Comparison of ENCODE assay signal across 12 cellular contexts in genomic region chr11:66951927-66952337, GRCh38. TPM values are rescaled to one million over a fixed set of nuclear protein-coding genes. Genes with fewer than 3 reads are reported as not detected.
DNase-seq lines count a peak whose midpoint lies in the region; ATAC-seq, FAIRE-seq and TF ChIP-seq lines count a peak whose summit lies in the region.
"Had no signal": no experiment of that assay in that cellular context is flagged by ENCODE, and none has a peak within 500 bp of the region (broad histone marks: within the 10 kb centered on the region; RNA-seq: fewer than 3 reads in every experiment).

No MANE protein-coding gene starts in this region.

- H3K79me2 ChIP-seq in hepatocyte (peaks cover 17% of the 10 kb centered on the region), osteoblast (ENCODE audit: insufficient read depth, low read length) (peaks cover 5% of the 10 kb centered on the region)

- no peaks in the 10 kb centered on the region for H3K9me2 ChIP-seq in hepatocyte (replicated peaks; ENCODE audit: insufficient read depth)

- H3K27me3 ChIP-seq in hepatocyte (no peaks in the 10 kb centered on the region), H7 (ENCODE audit: control insufficient read depth, insufficient read depth, low read length) (no peaks in the 10 kb centered on the region), osteoblast (ENCODE audit: insufficient read depth, low read length) (no peaks in the 10 kb centered on the region)

- H3K4me2 ChIP-seq in A549 (0 out of 3 replicates have a peak overlapping the region, but pooled peaks have one; percentile 19), hepatocyte (peak overlapping the region; percentile 63), osteoblast (ENCODE audit: insufficient read depth, low read length) (no peak overlapping the region)

- TF ChIP-seq POLR2A in A549 (IDR thresholded peaks at IDR 0.05; ENCODE audit: low read length), result no peak

- H2AFZ ChIP-seq in hepatocyte (no peak overlapping the region), osteoblast (ENCODE audit: low read length) (no peak overlapping the region)

- CTCF ChIA-PET in A549 (lab: Yijun Ruan, JAX), result interaction anchor here (0.6 to 2.2 kb wide), 7 partner anchors 11 to 513 kb away, joined by 4 to 12 read pairs (median 5); partner anchors contain the start of genes C11orf86 and MRPL11

- POLR2A ChIA-PET in A549 (lab: Yijun Ruan, JAX), result no interaction called here

- H3K4me3 ChIP-seq in A549 (no peak overlapping the region), hepatocyte (no peak overlapping the region), H7 (ENCODE audit: insufficient read depth, low read depth, low read length) (no peak overlapping the region), osteoblast (ENCODE audit: insufficient read depth, low read length) (no peak overlapping the region)

- H3K27ac ChIP-seq in A549 (peak overlapping the region; percentile 62 to 88), hepatocyte (peak overlapping the region; percentile 81), osteoblast (ENCODE audit: low read depth, low read length) (no peak overlapping the region)

- ATAC-seq in A549 (no peak), GM21528 (IDR thresholded peaks at IDR 0.05; ENCODE audit: low FRiP score, unreplicated experiment) (no peak)
- ATAC-seq: left cardiac atrium had no signal

- WGBS in A549 (ENCODE audit: missing lambda C conversion rate), result 71% methylated on average over 7 of the region's 7 CpGs
- 45% methylated on average over 7 of the region's 7 CpGs for WGBS in hepatocyte (ENCODE audit: low lambda C conversion rate, missing lambda C conversion rate)

- no peaks in the 10 kb centered on the region for H3K36me3 ChIP-seq in hepatocyte (replicated peaks; ENCODE audit: insufficient read depth, low read depth)
- no peaks in the 10 kb centered on the region for H3K36me3 ChIP-seq in H7 (replicated peaks; ENCODE audit: control insufficient read depth, insufficient read depth, low read length)
- H3K36me3 ChIP-seq in osteoblast (ENCODE audit: insufficient read depth, low read length), result peaks cover 4% of the 10 kb centered on the region

- H3K9me3 ChIP-seq in A549 (no peaks in the 10 kb centered on the region), hepatocyte (ENCODE audit: low read depth) (no peaks in the 10 kb centered on the region), osteoblast (ENCODE audit: low read depth, low read length) (no peaks in the 10 kb centered on the region)

- no peak for FAIRE-seq in A549 (lab: Jason Lieb, UNC)

- TF ChIP-seq RAD21 in A549 (conservative IDR thresholded peaks at IDR 0.05 in 1 of 2, IDR thresholded peaks at IDR 0.05 in 1 of 2), result no peak

- TF ChIP-seq EP300 in A549 (IDR thresholded peaks at IDR 0.05), result no peak

- TF ChIP-seq CTCF in A549 (IDR thresholded peaks at IDR 0.05) (no peak), hepatocyte (IDR thresholded peaks at IDR 0.05; ENCODE audit: poor library complexity) (no peak), osteoblast (IDR thresholded peaks at IDR 0.05; ENCODE audit: extremely low read depth, low read depth, low read length) (no peak)

- no peaks in the 10 kb centered on the region for H4K20me1 ChIP-seq in hepatocyte (ENCODE audit: insufficient read depth, poor library complexity, severe bottlenecking)
- peaks cover 3% of the 10 kb centered on the region for H4K20me1 ChIP-seq in osteoblast (ENCODE audit: insufficient read depth, low read length)

- DNase-seq in A549 (ENCODE audit: low read depth in 1 of 2, low spot score in 1 of 2) (no peak), NCI-H1092 treated with DMSO at 0.1 percent for 48 hours (lab: John Stamatoyannopoulos, UW) (peak; percentile 79), hepatocyte (ENCODE audit: low spot score) (peak; percentile 52), activated gamma-delta T cell (lab: John Stamatoyannopoulos, UW) (no peak), H7 (no peak), osteoblast (ENCODE audit: insufficient read length, low spot score, missing footprints) (no peak)
- DNase-seq: activated CD8-positive, alpha-beta memory T cell treated with anti-CD3 and anti-CD28 coated beads, Interleukin-2, amount 50 U/mL, for 4 hours; left cardiac atrium; T-helper 9 cell had no signal

- H3K4me1 ChIP-seq in A549, result peaks cover 69% of the 10 kb centered on the region
- H3K4me1 ChIP-seq in hepatocyte (ENCODE audit: insufficient read depth), result peaks cover 38% of the 10 kb centered on the region
- peaks cover 14% of the 10 kb centered on the region for H3K4me1 ChIP-seq in osteoblast (ENCODE audit: insufficient read depth, low read length)

TF ChIP-seq in A549, 52 proteins besides CTCF, POLR2A, EP300 and RAD21 (continues in another document):
- TF ChIP-seq USF2 (IDR thresholded peaks at IDR 0.05) (no peak), CBX8 (IDR thresholded peaks at IDR 0.05) (no peak), HOXB5 (CRISPR knock-in tag; IDR thresholded peaks at IDR 0.05) (no peak), HES2 (IDR thresholded peaks at IDR 0.05) (no peak), BCL3 (IDR thresholded peaks at IDR 0.05) (no peak), MYC (IDR thresholded peaks at IDR 0.05; ENCODE audit: borderline replicate concordance, low read length) (no peak), ESRRA (IDR thresholded peaks at IDR 0.05; ENCODE audit: borderline replicate concordance, low read length) (no peak)

TF ChIP-seq in PFSK-1, 5 proteins besides CTCF, POLR2A, EP300 and RAD21:
- TF ChIP-seq FOXP2 (optimal IDR thresholded peaks at IDR 0.05; ENCODE audit: borderline replicate concordance, extremely low read depth, extremely low read length, insufficient read depth) (peak; percentile 17), SIN3A (IDR thresholded peaks at IDR 0.05; ENCODE audit: borderline replicate concordance, insufficient read depth, low read length) (no peak)

RNA-seq across cellular contexts. Expression of gene PC, which starts 6.3 kb away (rescaled TPM):
- polyA plus RNA-seq in A549 (2011; rRNA removed) (14.2 and 15.7 TPM in 2 replicates), A549 (2017; fragmentation: RNase III; extraction: RNeasy Plus Mini Kit Qiagen cat#74134 plus additional on column Dnase treatment) (31.3 to 53.5 TPM (median 45.9 TPM) in 3 replicates), hepatocyte (57.9 and 78.1 TPM in 2 replicates)
- 25.1 and 29.6 TPM in 2 replicates for polyA plus RNA-seq in A549 (2012; cell fraction: cytosol; rRNA removed)
- 88.3 and 105 TPM in 2 replicates for polyA plus RNA-seq in A549 (2012; cell fraction: nucleus; rRNA removed)
- 31.5 and 37.8 TPM in 2 replicates for polyA minus RNA-seq in A549 (2011; rRNA and poly(A)+ RNA removed)
- 47.4 TPM for polyA plus RNA-seq in PFSK-1 (2012; ENCODE audit: insufficient read length, low read depth)
- total RNA-seq in hepatocyte (39.7 and 47.4 TPM in 2 replicates), osteoblast (48.5 and 50.1 TPM in 2 replicates)
- total RNA-seq in H7 (2014; rRNA removed; shearing (Covaris generic)), result 18.4 and 26.6 TPM in 2 replicates

RNA-seq across cellular contexts. Expression of gene C11orf86, which starts 23.2 kb away (rescaled TPM):
- polyA plus RNA-seq in A549 (2011; rRNA removed), result 9.3 and 10.8 TPM in 2 replicates
- 34.5 and 42.5 TPM in 2 replicates for polyA plus RNA-seq in A549 (2012; cell fraction: cytosol; rRNA removed)
- polyA plus RNA-seq in A549 (2012; cell fraction: nucleus; rRNA removed), result 23.0 and 24.9 TPM in 2 replicates
- polyA plus RNA-seq in A549 (2017; fragmentation: RNase III; extraction: RNeasy Plus Mini Kit Qiagen cat#74134 plus additional on column Dnase treatment), result 39.7 to 59.6 TPM (median 56.4 TPM) in 3 replicates
- polyA minus RNA-seq in A549 (2011; rRNA and poly(A)+ RNA removed), result 2.7 and 5.4 TPM in 2 replicates
- not detected for polyA plus RNA-seq in PFSK-1 (2012; ENCODE audit: insufficient read length, low read depth)
- 1.5 and 3.4 TPM in 2 replicates for total RNA-seq in hepatocyte
- polyA plus RNA-seq in hepatocyte, result 0.34 and 2.6 TPM in 2 replicates
- 0.21 and 0.26 TPM in 2 replicates for total RNA-seq in H7 (2014; rRNA removed; shearing (Covaris generic))
- not detected in 2 replicates for total RNA-seq in osteoblast
- total RNA-seq: left cardiac atrium had no signal
- polyA plus RNA-seq: AG04450 had no signal

Comparison
In these comparisons a context has a peak if more than half of its experiments do, and no peak if none do; other contexts are left out.
1. DNase-seq: peak in NCI-H1092 treated with DMSO at 0.1 percent for 48 hours (single experiment) and hepatocyte (single experiment); none in A549 (0 of 2), activated gamma-delta T cell (single experiment), H7 (single experiment) and osteoblast (single experiment).